Comparison of ENCODE assay signal across 27 cellular contexts in genomic region chr7:28115261-28115660, GRCh38.
"Had no signal": no experiment of that assay in that cellular context is flagged by ENCODE, and none has a peak within 500 bp of the region (broad histone marks: within the 10 kb centered on the region; RNA-seq: fewer than 3 reads in every experiment).

No MANE protein-coding gene starts in this region.

- H3K36me3 Mint-ChIP-seq: activated CD4-positive, alpha-beta memory T cell treated with anti-CD3 and anti-CD28 coated beads for 36 hours; brain; WTC11 had no signal

- H3K36me3 ChIP-seq: MG63 had no signal

- H3K9me3 Mint-ChIP-seq: activated CD4-positive, alpha-beta memory T cell treated with anti-CD3 and anti-CD28 coated beads for 36 hours; activated naive CD8-positive, alpha-beta T cell treated with anti-CD3 and anti-CD28 coated beads, Interleukin-2, amount 50 U/mL, for 24 hours; activated T-cell treated with anti-CD3 and anti-CD28 coated beads, Interleukin-2, amount 50 U/mL, for 4 hours; brain; T-helper 1 cell treated with Interleukin-12 subunit alpha and Interleukin-12 subunit beta and Interleukin-4 antibody, amounts not matched to agents 30 μg/mL and 1 μg/mL, for 36 hours; WTC11 had no signal

- ATAC-seq: activated naive CD4-positive, alpha-beta T cell treated with anti-CD3 and anti-CD28 coated beads, Interleukin-2, amount 50 U/mL, for 72 hours; activated naive CD8-positive, alpha-beta T cell treated with anti-CD3 and anti-CD28 coated beads, Interleukin-2, amount 50 U/mL, for 24 hours; activated T-cell treated with anti-CD3 and anti-CD28 coated beads, Interleukin-2, amount 50 U/mL, for 4 hours; Panc1; WTC11 had no signal

- H3K9me3 ChIP-seq: MG63 had no signal

- H3K4me3 Mint-ChIP-seq: activated CD4-positive, alpha-beta memory T cell treated with anti-CD3 and anti-CD28 coated beads for 36 hours; activated CD4-positive, alpha-beta T cell treated with anti-CD3 and anti-CD28 coated beads, Interleukin-2, amount 10 ng/mL, durations not matched to agents 24 days and 14 days; activated naive CD8-positive, alpha-beta T cell treated with anti-CD3 and anti-CD28 coated beads, Interleukin-2, amount 50 U/mL, for 24 hours; activated T-cell treated with anti-CD3 and anti-CD28 coated beads, Interleukin-2, amount 50 U/mL, for 4 hours; brain; T-helper 1 cell treated with Interleukin-12 subunit alpha and Interleukin-12 subunit beta and Interleukin-4 antibody, amounts not matched to agents 30 μg/mL and 1 μg/mL, for 36 hours; WTC11 had no signal

- FAIRE-seq: astrocyte had no signal

- H3K27ac ChIP-seq: KMS-11, RWPE1 had no signal

- H3K4me3 ChIP-seq: MG63 had no signal

- H3K27me3 Mint-ChIP-seq: activated CD4-positive, alpha-beta memory T cell treated with anti-CD3 and anti-CD28 coated beads for 36 hours; activated CD4-positive, alpha-beta T cell treated with anti-CD3 and anti-CD28 coated beads, Interleukin-2, amount 10 ng/mL, durations not matched to agents 24 days and 14 days; activated naive CD8-positive, alpha-beta T cell treated with anti-CD3 and anti-CD28 coated beads, Interleukin-2, amount 50 U/mL, for 24 hours had no signal

- H3K4me1 Mint-ChIP-seq: WTC11 had no signal

- H3K27me3 ChIP-seq: MG63 had no signal

- H3K27ac Mint-ChIP-seq: activated CD4-positive, alpha-beta memory T cell treated with anti-CD3 and anti-CD28 coated beads for 36 hours; activated CD4-positive, alpha-beta T cell treated with anti-CD3 and anti-CD28 coated beads, Interleukin-2, amount 10 ng/mL, durations not matched to agents 24 days and 14 days; activated naive CD4-positive, alpha-beta T cell treated with anti-CD3 and anti-CD28 coated beads, Interleukin-2, amount 50 U/mL, for 72 hours; activated naive CD8-positive, alpha-beta T cell treated with anti-CD3 and anti-CD28 coated beads, Interleukin-2, amount 50 U/mL, for 24 hours; brain; T-helper 1 cell treated with Interleukin-12 subunit alpha and Interleukin-12 subunit beta and Interleukin-4 antibody, amounts not matched to agents 30 μg/mL and 1 μg/mL, for 36 hours; WTC11 had no signal

- DNase-seq: activated CD4-positive, alpha-beta memory T cell treated with anti-CD3 and anti-CD28 coated beads for 36 hours; activated CD4-positive, alpha-beta T cell treated with anti-CD3 and anti-CD28 coated beads, Interleukin-2, amount 10 ng/mL, durations not matched to agents 24 days and 14 days; activated CD4-positive, CD25-positive, alpha-beta regulatory T cell treated with anti-CD3 and anti-CD28 coated beads, Interleukin-2, amount 50 U/mL, for 72 hours; activated CD8-positive, alpha-beta memory T cell treated with anti-CD3 and anti-CD28 coated beads for 24 hours; activated effector memory CD4-positive, alpha-beta T cell treated with anti-CD3 and anti-CD28 coated beads, Interleukin-2, amount 50 U/mL, for 16 hours; activated naive CD4-positive, alpha-beta T cell treated with Interleukin-2 at 50 U/mL for 16 hours; activated naive CD8-positive, alpha-beta T cell treated with anti-CD3 and anti-CD28 coated beads, Interleukin-2, amount 50 U/mL, for 24 hours; activated T-cell treated with anti-CD3 and anti-CD28 coated beads, Interleukin-2, amount 50 U/mL, for 4 hours; amniotic stem cell; MG63; MV-4-11; NCI-H1092 treated with DMSO at 0.1 percent for 48 hours; NCI-H1436; NCI-H187; NCI-H2081; NCI-H510A treated with DMSO at 0.1 percent for 48 hours; NK-92 treated with Interleukin-12 subunit alpha and Interleukin-12 subunit beta, amount 100 ng/mL, for 24 hours; OCI-M1; SHP77 treated with DMSO at 0.1 percent for 48 hours had no signal
